ENCODE assay signal across 8 cellular contexts in genomic region chr21:39314155-39315027, GRCh38. TPM values are rescaled to one million over a fixed set of nuclear protein-coding genes. Genes with fewer than 3 reads are reported as not detected.
A peak's percentile ranks its signal among the peaks of the same experiment; 100 is the strongest.
DNase-seq lines count a peak whose midpoint lies in the region; ATAC-seq and TF ChIP-seq lines count a peak whose summit lies in the region.

No MANE protein-coding gene starts in this region.

- CTCF ChIA-PET in GM10248 (lab: Yijun Ruan, JAX) = interaction anchor here (1.0 to 2.3 kb wide), 4 partner anchors 12 to 138 kb away, joined by 3 to 10 read pairs (median 3); partner anchors contain the start of gene HMGN1

- TF ChIP-seq CTCF in GM10248 (IDR thresholded peaks at IDR 0.05; ENCODE audit: control extremely low read depth, extremely low read depth, low read depth, missing control alignments) (no peak), HFFc6 (IDR thresholded peaks at IDR 0.05) (peak; percentile 37; the same call in 1 of the 2 replicates)

- H3K4me1 Mint-ChIP-seq in HFFc6 (ENCODE audit: low read depth) = peaks cover 48% of the 10 kb centered on the region

- peak overlapping the region; percentile 95 for H3K4me3 Mint-ChIP-seq in HFFc6

- H3K9me3 Mint-ChIP-seq in HFFc6 = no peaks in the 10 kb centered on the region

- DNase-seq in GM10248 (ENCODE audit: extremely low spot score) (peak; percentile 47), HFFc6 (peak; percentile 66), NCI-H128 (lab: John Stamatoyannopoulos, UW; ENCODE audit: unreplicated experiment) (peak; percentile 31), UCSD-AML1 (lab: John Stamatoyannopoulos, UW; ENCODE audit: unreplicated experiment) (peak; percentile 73), T47D (ENCODE audit: low read depth in 1 of 2, low spot score in 1 of 2) (peak; percentile 26 to 61), iPS-NIHi7 (ENCODE audit: extremely low spot score) (peak; percentile 57)

- H3K27me3 Mint-ChIP-seq in HFFc6 (ENCODE audit: insufficient read depth) = peaks cover 3% of the 10 kb centered on the region

- H3K27ac Mint-ChIP-seq in HFFc6 = peak overlapping the region; percentile 95

- H3K4me3 ChIP-seq in skin epidermis = peak overlapping the region; percentile 77 to 97 (median 91)

- in situ Hi-C loops in T47D (cut with HindIII; ENCODE audit: low pct_unique_long_range_greater_than_20kb, low sequenced_read_pairs) = no loop called here

- H3K36me3 Mint-ChIP-seq in HFFc6 (ENCODE audit: low read depth) = peaks cover 16% of the 10 kb centered on the region

- POLR2A ChIA-PET in GM10248 (lab: Yijun Ruan, JAX) = interaction anchor here (0.6 kb wide), 1 partner anchor 10 kb away, joined by 5 read pairs; no protein-coding TSS in a partner anchor

- H3K27ac ChIP-seq in skin epidermis = peak overlapping the region; percentile 85 to 100 (median 99)

- no peak for ATAC-seq in GM18870 (IDR thresholded peaks at IDR 0.05; ENCODE audit: unreplicated experiment)

RNA-seq across cellular contexts. Expression of gene BRWD1, which starts 1.0 kb away (rescaled TPM):
- total RNA-seq in HFFc6 (2021; fragmentation: NEBNext Ultra II Directional; extraction: Animal tissue kit (Norgen Biotek cat#: 25700)) = 10 to 100 TPM; 15.0 to 17.7 (median 15.9) TPM

RNA-seq across cellular contexts. Expression of gene HMGN1, which starts 34.5 kb away (rescaled TPM):
- total RNA-seq in HFFc6 (2021; fragmentation: NEBNext Ultra II Directional; extraction: Animal tissue kit (Norgen Biotek cat#: 25700)) = 100 to 1,000 TPM; 177 to 229 (median 202) TPM
